7 cellular contexts compared by ENCODE assay signal in genomic region chr11:61516675-61517516, GRCh38. TPM values are rescaled to one million over a fixed set of nuclear protein-coding genes. Genes with fewer than 3 reads are reported as not detected.
DNase-seq lines count a peak whose midpoint lies in the region; ATAC-seq, FAIRE-seq and TF ChIP-seq lines count a peak whose summit lies in the region.

No MANE protein-coding gene starts in this region.

- no TSS peak for BruUV-seq in PC-9 (replicated peaks; lab: Mats Ljungman, UMichigan)

- intact Hi-C loops in PC-9 (cut with micrococcal nuclease; ENCODE audit: unreplicated experiment), result loop anchor here (1.0 to 10.0 kb wide), 4 partner anchors 40 to 182 kb away; partner anchors contain the start of genes DDB1 and TKFC

- POLR2A ChIA-PET in PC-9 (lab: Charles Lee; ENCODE audit: unreplicated experiment), result interaction anchor here (0.7 kb wide), 1 partner anchor 789 kb away, joined by 5 read pairs; no protein-coding TSS in a partner anchor

- DNase-seq in GM12892 (ENCODE audit: insufficient read length) (peak; percentile 92), PC-9 (peak in 1 of 2 experiments; percentile 50), cardiac muscle cell (ENCODE audit: low read depth in 1 of 2, low spot score in 1 of 2) (peak; percentile 30 to 58)
- DNase-seq in activated naive CD4-positive, alpha-beta T cell (lab: John Stamatoyannopoulos, UW), result peak; percentile 18 to 53 (median 36)
- peak; percentile 54 for DNase-seq in stimulated activated CD4-positive, alpha-beta T cell treated with anti-CD3 and anti-CD28 coated beads, Interleukin-12 subunit alpha, Interleukin-12 subunit beta, amount 100 ng/mL, for 4 hours

- ATAC-seq in HG02938 (IDR thresholded peaks at IDR 0.05; ENCODE audit: unreplicated experiment) (no peak), GM18520 (IDR thresholded peaks at IDR 0.05; ENCODE audit: unreplicated experiment) (no peak)

- peak; percentile 100 for TF ChIP-seq CTCF in PC-9 (conservative IDR thresholded peaks at IDR 0.05)
- TF ChIP-seq CTCF in cardiac muscle cell (IDR thresholded peaks at IDR 0.05; ENCODE audit: low read depth, low read length), result peak; percentile 99

- H3K79me2 ChIP-seq in PC-9 (ENCODE audit: low read depth), result no peaks in the 10 kb centered on the region

- H3K9me3 ChIP-seq in PC-9 (ENCODE audit: insufficient read depth, low read depth) (no peaks in the 10 kb centered on the region), cardiac muscle cell (ENCODE audit: low read depth) (no peaks in the 10 kb centered on the region)

- CTCF ChIA-PET in PC-9 (lab: Charles Lee), result interaction anchor here (0.7 to 2.3 kb wide), 10 partner anchors 11 to 610 kb away, joined by 3 to 20 read pairs (median 3); no protein-coding TSS in a partner anchor

- H3K4me2 ChIP-seq in PC-9, result no peak overlapping the region

- no peak overlapping the region for H2AFZ ChIP-seq in PC-9

- H3K4me3 ChIP-seq in PC-9 (no peak overlapping the region), cardiac muscle cell (no peak overlapping the region)

- no peak for TF ChIP-seq POLR2A in GM12892 (IDR thresholded peaks at IDR 0.05; ENCODE audit: low read depth, low read length)

- H3K27ac ChIP-seq in PC-9, result no peak overlapping the region
- H3K27ac ChIP-seq in cardiac muscle cell, result no peak overlapping the region

- no peaks in the 10 kb centered on the region for H4K20me1 ChIP-seq in PC-9 (ENCODE audit: insufficient read depth)

- FAIRE-seq in GM12892 (lab: Jason Lieb, UNC), result peak; percentile 79

- no peaks in the 10 kb centered on the region for H3K9me2 ChIP-seq in PC-9 (ENCODE audit: insufficient read depth)

- peaks cover 18% of the 10 kb centered on the region for H3F3A ChIP-seq in PC-9 (ENCODE audit: insufficient read depth, low read depth)

- H3K4me1 ChIP-seq in PC-9 (replicated peaks; ENCODE audit: insufficient read depth) (peaks cover 25% of the 10 kb centered on the region), cardiac muscle cell (ENCODE audit: low read depth) (peaks cover 4% of the 10 kb centered on the region)

- H3K36me3 ChIP-seq in PC-9 (ENCODE audit: low read depth), result no peaks in the 10 kb centered on the region
- H3K36me3 ChIP-seq in cardiac muscle cell, result no peaks in the 10 kb centered on the region

- H3K27me3 ChIP-seq in PC-9 (ENCODE audit: insufficient read depth, low read depth) (no peaks in the 10 kb centered on the region), cardiac muscle cell (no peaks in the 10 kb centered on the region)

RNA-seq across cellular contexts. Expression of gene LRRC10B, which starts 8.3 kb away (rescaled TPM):
- polyA plus RNA-seq in GM12892 (2012; ENCODE audit: missing spikeins), result not detected
- 1.0 and 1.1 TPM in 2 replicates for total RNA-seq in PC-9 (2021)
- total RNA-seq in cardiac muscle cell, result 0.60 and 0.74 TPM in 2 replicates
- polyA plus RNA-seq in cardiac muscle cell, result 0.62 and 0.65 TPM in 2 replicates
